Comparison of ENCODE assay signal across 20 cellular contexts in genomic region chr3:122299222-122299621, GRCh38. TPM values are rescaled to one million over a fixed set of nuclear protein-coding genes. Genes with fewer than 3 reads are reported as not detected.
"Had no signal": no experiment of that assay in that cellular context is flagged by ENCODE, and none has a peak within 500 bp of the region (broad histone marks: within the 10 kb centered on the region; RNA-seq: fewer than 3 reads in every experiment).

No MANE protein-coding gene starts in this region.

- DNase-seq: head of caudate nucleus, hippocampal formation, kidney, left colon, mammary epithelial cell, ovary, right lobe of liver, SW 1271 had no signal

- H3K36me3 Mint-ChIP-seq: immature natural killer cell had no signal

- H3K36me3 ChIP-seq: breast epithelium, ovary, right lobe of liver, tibial nerve had no signal

- H3K27ac ChIP-seq: breast epithelium, ovary, right lobe of liver, tibial nerve, VCaP had no signal

- H3K27me3 ChIP-seq: breast epithelium, ovary, right lobe of liver, tibial nerve had no signal

- H3K4me3 Mint-ChIP-seq: activated CD4-positive, alpha-beta T cell treated with anti-CD3 and anti-CD28 coated beads, Interleukin-2, amount 10 ng/mL, durations not matched to agents 7 days and 5 days; activated CD8-positive, alpha-beta T cell treated with anti-CD3 and anti-CD28 coated beads for 36 hours; immature natural killer cell; T-helper 1 cell treated with Interleukin-12 subunit alpha and Interleukin-12 subunit beta and Interleukin-4 antibody, amounts not matched to agents 30 μg/mL and 1 μg/mL, for 36 hours had no signal

- H3K9me3 ChIP-seq: breast epithelium, ovary had no signal

- H3K27ac Mint-ChIP-seq: activated CD4-positive, alpha-beta T cell treated with anti-CD3 and anti-CD28 coated beads, Interleukin-2, amount 10 ng/mL, durations not matched to agents 7 days and 5 days; activated CD8-positive, alpha-beta T cell treated with anti-CD3 and anti-CD28 coated beads for 36 hours; immature natural killer cell; progenitor cell of endocrine pancreas; T-helper 1 cell treated with Interleukin-12 subunit alpha and Interleukin-12 subunit beta and Interleukin-4 antibody, amounts not matched to agents 30 μg/mL and 1 μg/mL, for 36 hours had no signal

- H3K4me1 Mint-ChIP-seq: immature natural killer cell had no signal

- H3K4me3 ChIP-seq: breast epithelium, ovary, right lobe of liver, tibial nerve had no signal

- H3K27me3 Mint-ChIP-seq: activated CD8-positive, alpha-beta T cell treated with anti-CD3 and anti-CD28 coated beads for 36 hours; progenitor cell of endocrine pancreas had no signal

- H3K9me3 Mint-ChIP-seq: activated CD4-positive, alpha-beta T cell treated with anti-CD3 and anti-CD28 coated beads, Interleukin-2, amount 10 ng/mL, durations not matched to agents 7 days and 5 days; T-helper 1 cell treated with Interleukin-12 subunit alpha and Interleukin-12 subunit beta and Interleukin-4 antibody, amounts not matched to agents 30 μg/mL and 1 μg/mL, for 36 hours had no signal

RNA-seq across cellular contexts. Expression of gene CSTA, which starts 25.8 kb away (rescaled TPM):
- total RNA-seq: activated CD4-positive, alpha-beta T cell treated with anti-CD3 and anti-CD28 coated beads, Interleukin-2, amount 10 ng/mL, durations not matched to agents 7 days and 5 days; activated CD8-positive, alpha-beta T cell treated with anti-CD3 and anti-CD28 coated beads for 36 hours; endothelial cell of umbilical vein; fibroblast of villous mesenchyme; progenitor cell of endocrine pancreas; renal cortical epithelial cell; temporal lobe had no signal
